ENCODE assay signal across 22 cellular contexts in genomic region chr9:2047916-2048315, GRCh38. TPM values are rescaled to one million over a fixed set of nuclear protein-coding genes. Genes with fewer than 3 reads are reported as not detected.
DNase-seq lines count a peak whose midpoint lies in the region; ATAC-seq, FAIRE-seq and TF ChIP-seq lines count a peak whose summit lies in the region.
"Had no signal": no experiment of that assay in that cellular context is flagged by ENCODE, and none has a peak within 500 bp of the region (broad histone marks: within the 10 kb centered on the region; RNA-seq: fewer than 3 reads in every experiment).

No MANE protein-coding gene starts in this region.

- no peaks in the 10 kb centered on the region for H3K36me3 ChIP-seq in HUES6 (ENCODE audit: control insufficient read depth, insufficient read depth, low read length)

- 0 out of 2 replicates have a peak, but pooled peaks have one; percentile 6 for TF ChIP-seq POLR2A in GM12892 (IDR thresholded peaks at IDR 0.05; ENCODE audit: low read depth, low read length)

- ATAC-seq in GM19467 (IDR thresholded peaks at IDR 0.05; ENCODE audit: unreplicated experiment) (no peak), HG02642 (IDR thresholded peaks at IDR 0.05; ENCODE audit: poor library complexity, unreplicated experiment) (no peak)
- ATAC-seq: GM12878, K562 had no signal

- no peak overlapping the region for H3K27ac ChIP-seq in HUES6 (ENCODE audit: low read depth, low read length)
- H3K27ac ChIP-seq: GM23248, RWPE1 had no signal

- H3K9ac ChIP-seq in HUES6 (ENCODE audit: low read length): no peak overlapping the region
- H3K9ac ChIP-seq: GM23248 had no signal

- H3K27ac Mint-ChIP-seq in mesothelial cell of epicardium: no peak overlapping the region
- H3K27ac Mint-ChIP-seq in type B pancreatic cell: no peak overlapping the region
- H3K27ac Mint-ChIP-seq: B cell had no signal

- H3K27me3 Mint-ChIP-seq in mesothelial cell of epicardium (ENCODE audit: low read depth) (peaks cover 32% of the 10 kb centered on the region), type B pancreatic cell (peaks cover 49% of the 10 kb centered on the region)
- H3K27me3 Mint-ChIP-seq: B cell; CD4-positive, alpha-beta T cell had no signal

- no peak for FAIRE-seq in GM12892 (lab: Jason Lieb, UNC)
- FAIRE-seq: GM12878, GM18507, K562 had no signal

- H3K36me3 Mint-ChIP-seq in mesothelial cell of epicardium (peaks cover 7% of the 10 kb centered on the region), type B pancreatic cell (peaks cover 25% of the 10 kb centered on the region)

- peak overlapping the region; percentile 48; the same call in 1 of the 2 replicates for H3K4me3 ChIP-seq in HUES6 (ENCODE audit: low read depth, low read length)
- H3K4me3 ChIP-seq: GM12878, GM23248, K562 had no signal

- DNase-seq in GM12892 (ENCODE audit: insufficient read length) (no peak), mesothelial cell of epicardium (ENCODE audit: low spot score in 2 of 2, unreplicated experiment in 2 of 2) (no peak), type B pancreatic cell (ENCODE audit: extremely low spot score, unreplicated experiment) (no peak), epidermal melanocyte (ENCODE audit: insufficient read length, low spot score) (no peak)
- DNase-seq: CD4-positive, alpha-beta T cell; DMS79 treated with DMSO at 0.1 percent for 48 hours; GDM1; GM23248; MV-4-11; NCI-H1417; NCI-H1930; NCI-H446; NCI-H69; NK-92 treated with Interleukin-12 subunit alpha and Interleukin-12 subunit beta, amount 100 ng/mL, for 24 hours had no signal

- TF ChIP-seq CTCF in mesothelial cell of epicardium (IDR thresholded peaks at IDR 0.05; ENCODE audit: unreplicated experiment): no peak
- no peak for TF ChIP-seq CTCF in type B pancreatic cell (conservative IDR thresholded peaks at IDR 0.05)

- H3K4me1 Mint-ChIP-seq in mesothelial cell of epicardium (peaks cover 26% of the 10 kb centered on the region), type B pancreatic cell (ENCODE audit: unreplicated experiment) (peaks cover 12% of the 10 kb centered on the region)

- H3K9me3 ChIP-seq in HUES6 (ENCODE audit: control insufficient read depth, insufficient read depth, low read depth, low read length): no peaks in the 10 kb centered on the region

- peak overlapping the region; percentile 50 for H3K4me3 Mint-ChIP-seq in mesothelial cell of epicardium
- peak overlapping the region; percentile 73 for H3K4me3 Mint-ChIP-seq in type B pancreatic cell
- H3K4me3 Mint-ChIP-seq: B cell; CD4-positive, alpha-beta T cell had no signal

- peaks cover 25% of the 10 kb centered on the region for H3K27me3 ChIP-seq in HUES6 (ENCODE audit: control insufficient read depth, insufficient read depth, low read length)

- H3K4me1 ChIP-seq in HUES6 (ENCODE audit: control insufficient read depth, insufficient read depth, low read length): peaks cover 11% of the 10 kb centered on the region; the same call in 1 of the 2 replicates

- no peaks in the 10 kb centered on the region for H3K9me3 Mint-ChIP-seq in mesothelial cell of epicardium
- no peaks in the 10 kb centered on the region for H3K9me3 Mint-ChIP-seq in type B pancreatic cell
- H3K9me3 Mint-ChIP-seq: CD4-positive, alpha-beta T cell had no signal

RNA-seq across cellular contexts. Expression of gene SMARCA2, which starts 32.8 kb away (rescaled TPM):
- polyA plus RNA-seq in GM12892 (2012; ENCODE audit: missing spikeins): 197 TPM
- total RNA-seq in mesothelial cell of epicardium: 81.2 to 96.2 TPM (median 93.6 TPM) in 3 replicates
- total RNA-seq in type B pancreatic cell (ENCODE audit: low replicate concordance): 131 and 174 TPM in 2 replicates
